Comparison of ENCODE assay signal across 8 cellular contexts in genomic region chr2:197804049-197804757, GRCh38. TPM values are rescaled to one million over a fixed set of nuclear protein-coding genes. Genes with fewer than 3 reads are reported as not detected.
DNase-seq lines count a peak whose midpoint lies in the region; ATAC-seq and TF ChIP-seq lines count a peak whose summit lies in the region.

TSS of gene PLCL1 (plus strand) at chr2:197804593.

- no peak within 1 kb of the TSS for H3K27ac Mint-ChIP-seq in HFFc6
- H3K27ac Mint-ChIP-seq in activated naive CD8-positive, alpha-beta T cell treated with anti-CD3 and anti-CD28 coated beads for 36 hours, result peak within 1 kb of the TSS; percentile 26
- H3K27ac Mint-ChIP-seq in glutamatergic neuron (ENCODE audit: unreplicated experiment), result peak within 1 kb of the TSS; percentile 74

- DNase-seq in GM04503 (ENCODE audit: low read depth) (peak; percentile 53), HFFc6 (peak; percentile 88), NAMALWA (ENCODE audit: low spot score) (peak; percentile 42), SKM-1 treated with dmso at 0.1 percent for 144 hours (lab: John Stamatoyannopoulos, UW; ENCODE audit: unreplicated experiment) (peak; percentile 84), glutamatergic neuron (peak; percentile 87), omental fat pad (ENCODE audit: low spot score) (peak; percentile 79)
- peak; percentile 92 for DNase-seq in activated naive CD8-positive, alpha-beta T cell treated with anti-CD3 and anti-CD28 coated beads for 36 hours

- H3K36me3 Mint-ChIP-seq in HFFc6 (ENCODE audit: low read depth) (no peaks in the 10 kb centered on the region), glutamatergic neuron (ENCODE audit: unreplicated experiment) (peaks cover 3% of the 10 kb centered on the region)
- H3K36me3 Mint-ChIP-seq in activated naive CD8-positive, alpha-beta T cell treated with anti-CD3 and anti-CD28 coated beads for 36 hours, result no peaks in the 10 kb centered on the region

- H3K9me3 Mint-ChIP-seq in HFFc6 (no peaks in the 10 kb centered on the region), glutamatergic neuron (ENCODE audit: unreplicated experiment) (peaks cover 8% of the 10 kb centered on the region)
- no peaks in the 10 kb centered on the region for H3K9me3 Mint-ChIP-seq in activated naive CD8-positive, alpha-beta T cell treated with anti-CD3 and anti-CD28 coated beads for 36 hours

- TF ChIP-seq CTCF in HFFc6 (IDR thresholded peaks at IDR 0.05) (no peak), glutamatergic neuron (IDR thresholded peaks at IDR 0.05; ENCODE audit: partially characterized antibody, unreplicated experiment) (no peak), omental fat pad (IDR thresholded peaks at IDR 0.05) (no peak)

- peak; percentile 97 for ATAC-seq in omental fat pad (ENCODE audit: low FRiP score)

- peak within 1 kb of the TSS; percentile 89 for H3K4me3 Mint-ChIP-seq in HFFc6
- H3K4me3 Mint-ChIP-seq in activated naive CD8-positive, alpha-beta T cell treated with anti-CD3 and anti-CD28 coated beads for 36 hours, result peak within 1 kb of the TSS; percentile 92
- peak within 1 kb of the TSS; percentile 94 for H3K4me3 Mint-ChIP-seq in glutamatergic neuron (ENCODE audit: unreplicated experiment)

- H3K4me1 Mint-ChIP-seq in HFFc6 (ENCODE audit: low read depth) (peaks cover 8% of the 10 kb centered on the region), glutamatergic neuron (ENCODE audit: low read depth, unreplicated experiment) (peaks cover 32% of the 10 kb centered on the region)
- peaks cover 35% of the 10 kb centered on the region for H3K4me1 Mint-ChIP-seq in activated naive CD8-positive, alpha-beta T cell treated with anti-CD3 and anti-CD28 coated beads for 36 hours

- H3K27me3 Mint-ChIP-seq in HFFc6 (ENCODE audit: insufficient read depth) (peaks cover 19% of the 10 kb centered on the region), glutamatergic neuron (ENCODE audit: unreplicated experiment) (peaks cover 7% of the 10 kb centered on the region)
- H3K27me3 Mint-ChIP-seq in activated naive CD8-positive, alpha-beta T cell treated with anti-CD3 and anti-CD28 coated beads for 36 hours, result no peaks in the 10 kb centered on the region

- peak within 1 kb of the TSS; percentile 83 for H3K27ac ChIP-seq in temporal lobe (ENCODE audit: low read depth, low read length)

RNA-seq across cellular contexts. Expression of gene PLCL1, which starts in this region (rescaled TPM):
- under 1 TPM in 4 of 6 experiments, not detected in 2; 0.03 to 0.14 (median 0.12) TPM for total RNA-seq in HFFc6 (2021; fragmentation: NEBNext Ultra II Directional; extraction: Animal tissue kit (Norgen Biotek cat#: 25700))
- total RNA-seq in activated naive CD8-positive, alpha-beta T cell treated with anti-CD3 and anti-CD28 coated beads for 36 hours, result under 1 TPM; 0.22 to 0.23 TPM
- total RNA-seq in glutamatergic neuron (ENCODE audit: unreplicated experiment), result 28.8 TPM
- total RNA-seq in omental fat pad, result 10 to 100 TPM in 2 of 4 donors, 1 to 10 TPM in 2; 5.4 to 21.8 (median 10.2) TPM
- total RNA-seq in temporal lobe, result 28.5 TPM

Comparison
In these comparisons a context has a peak if more than half of its experiments do, and no peak if none do; other contexts are left out.
1. Peak in every context shown above with its lines: DNase-seq, ATAC-seq and H3K27ac ChIP-seq.
2. RNA of gene PLCL1 (total RNA-seq): 28.8 TPM in glutamatergic neuron (single experiment), 28.5 TPM in temporal lobe (single experiment) and 5.4 to 21.8 TPM in omental fat pad; 0.22 to 0.23 TPM in activated naive CD8-positive, alpha-beta T cell treated with anti-CD3 and anti-CD28 coated beads for 36 hours and 0.03 to 0.14 TPM in HFFc6; every median in the first group is over 4 times any median in the second.
3. Peak in DNase-seq in HFFc6; RNA of the gene not detected or under 1 TPM.
4. Peak in DNase-seq in activated naive CD8-positive, alpha-beta T cell treated with anti-CD3 and anti-CD28 coated beads for 36 hours; RNA of the gene not detected or under 1 TPM.
5. DNase-seq: peak in every context shown above with its lines; median percentile 92 in activated naive CD8-positive, alpha-beta T cell treated with anti-CD3 and anti-CD28 coated beads for 36 hours; 88 in HFFc6; 87 in glutamatergic neuron; 84 in SKM-1 treated with dmso at 0.1 percent for 144 hours; 79 in omental fat pad; 53 in GM04503; 42 in NAMALWA.